Comparison of ENCODE assay signal across 1 cellular context in genomic region chr6:43667245-43668150, GRCh38.
TF ChIP-seq lines count a peak whose summit lies in the region.

No MANE protein-coding gene starts in this region.

TF ChIP-seq in GM12878, 131 proteins besides CTCF, POLR2A, EP300 and RAD21:
- TF ChIP-seq POLR2AphosphoS2 (IDR thresholded peaks at IDR 0.05; ENCODE audit: low read depth, low read length) (peak; percentile 26; the same call in 1 of the 2 replicates), LARP7 (IDR thresholded peaks at IDR 0.05) (no peak), POLR2AphosphoS5 (IDR thresholded peaks at IDR 0.05; ENCODE audit: low read length) (peak; percentile 25; the same call in 1 of the 2 replicates), IKZF2 (IDR thresholded peaks at IDR 0.05) (peak in 1 of 2 experiments; percentile 26; a peak in 2 of 4 replicates), YY1 (IDR thresholded peaks at IDR 0.05; ENCODE audit: low read depth, low read length) (peak; percentile 73), IKZF1 (conservative IDR thresholded peaks at IDR 0.05) (peak; percentile 47), SUPT20H (IDR thresholded peaks at IDR 0.05; ENCODE audit: borderline replicate concordance, control insufficient read depth, low read depth, low read length) (no peak), BHLHE40 (IDR thresholded peaks at IDR 0.05; ENCODE audit: borderline replicate concordance in 1 of 2, low read depth in 2 of 2, low read length in 1 of 2) (0 out of 4 replicates have a peak, but pooled peaks of 1 of the 2 experiments have one; percentile 32), TCF3 (IDR thresholded peaks at IDR 0.05; ENCODE audit: borderline replicate concordance, insufficient read depth, low read depth, low read length) (0 out of 2 replicates have a peak, but pooled peaks have one; percentile 33), BCL11A (IDR thresholded peaks at IDR 0.05; ENCODE audit: low read depth, low read length) (no peak), RBBP5 (conservative IDR thresholded peaks at IDR 0.05) (no peak), MXI1 (IDR thresholded peaks at IDR 0.05; ENCODE audit: low read depth, low read length) (0 out of 2 replicates have a peak, but pooled peaks have one; percentile 35), TCF12 (IDR thresholded peaks at IDR 0.05; ENCODE audit: low read depth, low read length) (peak; percentile 34; the same call in 1 of the 2 replicates), TAF1 (IDR thresholded peaks at IDR 0.05; ENCODE audit: borderline replicate concordance, low read depth, low read length) (no peak), SMC3 (IDR thresholded peaks at IDR 0.05; ENCODE audit: borderline replicate concordance, low read length) (peak; percentile 92), SMAD5 (IDR thresholded peaks at IDR 0.05; ENCODE audit: low read depth) (no peak), HDGF (IDR thresholded peaks at IDR 0.05) (peak; percentile 73; the same call in 1 of the 2 replicates)
- TF ChIP-seq, protein P1, sequence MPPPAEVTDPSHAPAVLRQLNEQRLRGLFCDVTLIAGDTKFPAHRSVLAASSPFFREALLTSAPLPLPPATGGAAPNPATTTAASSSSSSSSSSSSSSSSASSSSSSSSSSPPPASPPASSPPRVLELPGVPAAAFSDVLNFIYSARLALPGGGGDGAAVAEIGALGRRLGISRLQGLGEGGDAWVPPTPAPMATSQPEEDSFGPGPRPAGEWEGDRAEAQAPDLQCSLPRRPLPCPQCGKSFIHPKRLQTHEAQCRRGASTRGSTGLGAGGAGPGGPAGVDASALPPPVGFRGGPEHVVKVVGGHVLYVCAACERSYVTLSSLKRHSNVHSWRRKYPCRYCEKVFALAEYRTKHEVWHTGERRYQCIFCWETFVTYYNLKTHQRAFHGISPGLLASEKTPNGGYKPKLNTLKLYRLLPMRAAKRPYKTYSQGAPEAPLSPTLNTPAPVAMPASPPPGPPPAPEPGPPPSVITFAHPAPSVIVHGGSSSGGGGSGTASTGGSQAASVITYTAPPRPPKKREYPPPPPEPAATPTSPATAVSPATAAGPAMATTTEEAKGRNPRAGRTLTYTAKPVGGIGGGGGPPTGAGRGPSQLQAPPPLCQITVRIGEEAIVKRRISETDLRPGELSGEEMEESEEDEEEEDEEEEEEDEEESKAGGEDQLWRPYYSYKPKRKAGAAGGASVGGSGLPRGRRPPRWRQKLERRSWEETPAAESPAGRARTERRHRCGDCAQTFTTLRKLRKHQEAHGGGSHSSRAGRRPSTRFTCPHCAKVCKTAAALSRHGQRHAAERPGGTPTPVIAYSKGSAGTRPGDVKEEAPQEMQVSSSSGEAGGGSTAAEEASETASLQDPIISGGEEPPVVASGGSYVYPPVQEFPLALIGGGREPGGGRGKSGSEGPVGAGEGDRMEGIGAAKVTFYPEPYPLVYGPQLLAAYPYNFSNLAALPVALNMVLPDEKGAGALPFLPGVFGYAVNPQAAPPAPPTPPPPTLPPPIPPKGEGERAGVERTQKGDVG (CRISPR knock-in tag; IDR thresholded peaks at IDR 0.05): no peak
- TF ChIP-seq, protein P2, sequence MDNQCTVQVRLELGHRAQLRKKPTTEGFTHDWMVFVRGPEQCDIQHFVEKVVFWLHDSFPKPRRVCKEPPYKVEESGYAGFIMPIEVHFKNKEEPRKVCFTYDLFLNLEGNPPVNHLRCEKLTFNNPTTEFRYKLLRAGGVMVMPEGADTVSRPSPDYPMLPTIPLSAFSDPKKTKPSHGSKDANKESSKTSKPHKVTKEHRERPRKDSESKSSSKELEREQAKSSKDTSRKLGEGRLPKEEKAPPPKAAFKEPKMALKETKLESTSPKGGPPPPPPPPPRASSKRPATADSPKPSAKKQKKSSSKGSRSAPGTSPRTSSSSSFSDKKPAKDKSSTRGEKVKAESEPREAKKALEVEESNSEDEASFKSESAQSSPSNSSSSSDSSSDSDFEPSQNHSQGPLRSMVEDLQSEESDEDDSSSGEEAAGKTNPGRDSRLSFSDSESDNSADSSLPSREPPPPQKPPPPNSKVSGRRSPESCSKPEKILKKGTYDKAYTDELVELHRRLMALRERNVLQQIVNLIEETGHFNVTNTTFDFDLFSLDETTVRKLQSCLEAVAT (IDR thresholded peaks at IDR 0.05): peak; percentile 84
- TF ChIP-seq, protein P3, sequence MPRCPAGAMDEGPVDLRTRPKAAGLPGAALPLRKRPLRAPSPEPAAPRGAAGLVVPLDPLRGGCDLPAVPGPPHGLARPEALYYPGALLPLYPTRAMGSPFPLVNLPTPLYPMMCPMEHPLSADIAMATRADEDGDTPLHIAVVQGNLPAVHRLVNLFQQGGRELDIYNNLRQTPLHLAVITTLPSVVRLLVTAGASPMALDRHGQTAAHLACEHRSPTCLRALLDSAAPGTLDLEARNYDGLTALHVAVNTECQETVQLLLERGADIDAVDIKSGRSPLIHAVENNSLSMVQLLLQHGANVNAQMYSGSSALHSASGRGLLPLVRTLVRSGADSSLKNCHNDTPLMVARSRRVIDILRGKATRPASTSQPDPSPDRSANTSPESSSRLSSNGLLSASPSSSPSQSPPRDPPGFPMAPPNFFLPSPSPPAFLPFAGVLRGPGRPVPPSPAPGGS (IDR thresholded peaks at IDR 0.05; ENCODE audit: borderline replicate concordance, insufficient read depth, low read depth, low read length, poor library complexity, severe bottlenecking): peak; percentile 3
